ENCODE assay signal across 1 cellular context in the genomic region with DNA sequence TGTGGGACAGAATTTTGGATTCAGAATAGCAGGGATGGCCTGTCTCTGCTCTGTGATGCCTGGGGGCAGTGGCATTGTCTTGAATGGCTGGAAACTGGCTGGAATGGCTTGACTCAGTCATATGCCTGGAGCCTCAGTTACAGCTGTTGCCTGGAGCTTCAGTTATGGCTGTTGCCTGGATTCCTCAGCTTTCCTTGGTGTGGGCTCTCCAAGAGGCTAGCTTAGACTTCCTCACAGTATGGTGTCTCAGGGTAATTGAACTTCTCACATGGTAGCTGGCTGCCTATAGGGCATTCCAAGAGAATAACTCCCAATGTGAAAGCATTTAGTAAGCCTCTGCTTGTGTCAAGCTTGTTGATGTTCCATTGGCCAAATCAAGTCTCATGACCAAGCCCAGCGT.
TF ChIP-seq lines count a peak whose summit lies in the region.

No MANE protein-coding gene starts in this region.

TF ChIP-seq in SK-N-SH treated with all-trans-retinoic acid at 6 μM for 48 hours, 23 proteins besides CTCF, POLR2A, EP300 and RAD21:
- TF ChIP-seq, protein P1, sequence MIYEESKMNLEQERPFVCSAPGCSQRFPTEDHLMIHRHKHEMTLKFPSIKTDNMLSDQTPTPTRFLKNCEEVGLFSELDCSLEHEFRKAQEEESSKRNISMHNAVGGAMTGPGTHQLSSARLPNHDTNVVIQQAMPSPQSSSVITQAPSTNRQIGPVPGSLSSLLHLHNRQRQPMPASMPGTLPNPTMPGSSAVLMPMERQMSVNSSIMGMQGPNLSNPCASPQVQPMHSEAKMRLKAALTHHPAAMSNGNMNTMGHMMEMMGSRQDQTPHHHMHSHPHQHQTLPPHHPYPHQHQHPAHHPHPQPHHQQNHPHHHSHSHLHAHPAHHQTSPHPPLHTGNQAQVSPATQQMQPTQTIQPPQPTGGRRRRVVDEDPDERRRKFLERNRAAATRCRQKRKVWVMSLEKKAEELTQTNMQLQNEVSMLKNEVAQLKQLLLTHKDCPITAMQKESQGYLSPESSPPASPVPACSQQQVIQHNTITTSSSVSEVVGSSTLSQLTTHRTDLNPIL (CRISPR knock-in tag; IDR thresholded peaks at IDR 0.05; ENCODE audit: low read depth), result no peak
- TF ChIP-seq PPARA (CRISPR knock-in tag; IDR thresholded peaks at IDR 0.05; ENCODE audit: borderline replicate concordance) (no peak), ZNF565 (CRISPR knock-in tag; conservative IDR thresholded peaks at IDR 0.05; ENCODE audit: low read depth) (no peak), ESRRG (CRISPR knock-in tag; IDR thresholded peaks at IDR 0.05) (no peak), BACH2 (CRISPR knock-in tag; IDR thresholded peaks at IDR 0.05; ENCODE audit: borderline replicate concordance) (no peak), ZFP3 (CRISPR knock-in tag; IDR thresholded peaks at IDR 0.05) (no peak), ZNF8 (CRISPR knock-in tag; IDR thresholded peaks at IDR 0.05) (no peak), ZFP30 (CRISPR knock-in tag; IDR thresholded peaks at IDR 0.05) (no peak), SNAI2 (CRISPR knock-in tag; IDR thresholded peaks at IDR 0.05) (no peak), ZNF70 (CRISPR knock-in tag; IDR thresholded peaks at IDR 0.05) (no peak), RARB (CRISPR knock-in tag; IDR thresholded peaks at IDR 0.05) (no peak), ISL1 (CRISPR knock-in tag; IDR thresholded peaks at IDR 0.05) (no peak), CSDC2 (CRISPR knock-in tag; IDR thresholded peaks at IDR 0.05) (no peak), OSR1 (CRISPR knock-in tag; IDR thresholded peaks at IDR 0.05) (no peak), ZC3H10 (CRISPR knock-in tag; IDR thresholded peaks at IDR 0.05) (no peak), ARNTL (CRISPR knock-in tag; IDR thresholded peaks at IDR 0.05; ENCODE audit: borderline replicate concordance, low read depth) (no peak), GLIS3 (CRISPR knock-in tag; IDR thresholded peaks at IDR 0.05) (no peak)
- TF ChIP-seq, protein P2, sequence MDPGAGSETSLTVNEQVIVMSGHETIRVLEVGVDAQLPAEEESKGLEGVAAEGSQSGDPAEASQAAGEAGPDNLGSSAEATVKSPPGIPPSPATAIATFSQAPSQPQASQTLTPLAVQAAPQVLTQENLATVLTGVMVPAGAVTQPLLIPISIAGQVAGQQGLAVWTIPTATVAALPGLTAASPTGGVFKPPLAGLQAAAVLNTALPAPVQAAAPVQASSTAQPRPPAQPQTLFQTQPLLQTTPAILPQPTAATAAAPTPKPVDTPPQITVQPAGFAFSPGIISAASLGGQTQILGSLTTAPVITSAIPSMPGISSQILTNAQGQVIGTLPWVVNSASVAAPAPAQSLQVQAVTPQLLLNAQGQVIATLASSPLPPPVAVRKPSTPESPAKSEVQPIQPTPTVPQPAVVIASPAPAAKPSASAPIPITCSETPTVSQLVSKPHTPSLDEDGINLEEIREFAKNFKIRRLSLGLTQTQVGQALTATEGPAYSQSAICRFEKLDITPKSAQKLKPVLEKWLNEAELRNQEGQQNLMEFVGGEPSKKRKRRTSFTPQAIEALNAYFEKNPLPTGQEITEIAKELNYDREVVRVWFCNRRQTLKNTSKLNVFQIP (CRISPR knock-in tag; IDR thresholded peaks at IDR 0.05; ENCODE audit: borderline replicate concordance, low read depth), result no peak
- TF ChIP-seq, protein P3, sequence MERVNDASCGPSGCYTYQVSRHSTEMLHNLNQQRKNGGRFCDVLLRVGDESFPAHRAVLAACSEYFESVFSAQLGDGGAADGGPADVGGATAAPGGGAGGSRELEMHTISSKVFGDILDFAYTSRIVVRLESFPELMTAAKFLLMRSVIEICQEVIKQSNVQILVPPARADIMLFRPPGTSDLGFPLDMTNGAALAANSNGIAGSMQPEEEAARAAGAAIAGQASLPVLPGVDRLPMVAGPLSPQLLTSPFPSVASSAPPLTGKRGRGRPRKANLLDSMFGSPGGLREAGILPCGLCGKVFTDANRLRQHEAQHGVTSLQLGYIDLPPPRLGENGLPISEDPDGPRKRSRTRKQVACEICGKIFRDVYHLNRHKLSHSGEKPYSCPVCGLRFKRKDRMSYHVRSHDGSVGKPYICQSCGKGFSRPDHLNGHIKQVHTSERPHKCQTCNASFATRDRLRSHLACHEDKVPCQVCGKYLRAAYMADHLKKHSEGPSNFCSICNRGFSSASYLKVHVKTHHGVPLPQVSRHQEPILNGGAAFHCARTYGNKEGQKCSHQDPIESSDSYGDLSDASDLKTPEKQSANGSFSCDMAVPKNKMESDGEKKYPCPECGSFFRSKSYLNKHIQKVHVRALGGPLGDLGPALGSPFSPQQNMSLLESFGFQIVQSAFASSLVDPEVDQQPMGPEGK (CRISPR knock-in tag; IDR thresholded peaks at IDR 0.05; ENCODE audit: borderline replicate concordance), result no peak
- TF ChIP-seq, protein P4, sequence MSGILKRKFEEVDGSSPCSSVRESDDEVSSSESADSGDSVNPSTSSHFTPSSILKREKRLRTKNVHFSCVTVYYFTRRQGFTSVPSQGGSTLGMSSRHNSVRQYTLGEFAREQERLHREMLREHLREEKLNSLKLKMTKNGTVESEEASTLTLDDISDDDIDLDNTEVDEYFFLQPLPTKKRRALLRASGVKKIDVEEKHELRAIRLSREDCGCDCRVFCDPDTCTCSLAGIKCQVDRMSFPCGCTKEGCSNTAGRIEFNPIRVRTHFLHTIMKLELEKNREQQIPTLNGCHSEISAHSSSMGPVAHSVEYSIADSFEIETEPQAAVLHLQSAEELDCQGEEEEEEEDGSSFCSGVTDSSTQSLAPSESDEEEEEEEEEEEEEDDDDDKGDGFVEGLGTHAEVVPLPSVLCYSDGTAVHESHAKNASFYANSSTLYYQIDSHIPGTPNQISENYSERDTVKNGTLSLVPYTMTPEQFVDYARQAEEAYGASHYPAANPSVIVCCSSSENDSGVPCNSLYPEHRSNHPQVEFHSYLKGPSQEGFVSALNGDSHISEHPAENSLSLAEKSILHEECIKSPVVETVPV (CRISPR knock-in tag; IDR thresholded peaks at IDR 0.05), result no peak
